8 cellular contexts compared by ENCODE assay signal in genomic region chr2:230974096-230974913, GRCh38. TPM values are rescaled to one million over a fixed set of nuclear protein-coding genes. Genes with fewer than 3 reads are reported as not detected.
A peak's percentile ranks its signal among the peaks of the same experiment; 100 is the strongest.
DNase-seq lines count a peak whose midpoint lies in the region; ATAC-seq and TF ChIP-seq lines count a peak whose summit lies in the region.

No MANE protein-coding gene starts in this region.

- ATAC-seq in GM19463 (IDR thresholded peaks at IDR 0.05; ENCODE audit: unreplicated experiment) = peak; percentile 88
- ATAC-seq in HG03521 (IDR thresholded peaks at IDR 0.05; ENCODE audit: unreplicated experiment) = peak; percentile 77

- peak overlapping the region; percentile 85 for H3K27ac Mint-ChIP-seq in activated CD4-positive, alpha-beta memory T cell treated with anti-CD3 and anti-CD28 coated beads for 36 hours

- peaks cover 15% of the 10 kb centered on the region for H3K27me3 Mint-ChIP-seq in activated CD4-positive, alpha-beta memory T cell treated with anti-CD3 and anti-CD28 coated beads for 36 hours

- CTCF ChIA-PET in activated CD4-positive, alpha-beta memory T cell treated with anti-CD3 and anti-CD28 coated beads for 36 hours (lab: Charles Lee) = interaction anchor here (1.1 to 3.2 kb wide), 7 partner anchors 11 to 150 kb away, joined by 4 to 13 read pairs (median 7); partner anchors contain the start of gene GPR55

- POLR2A ChIA-PET in activated CD4-positive, alpha-beta memory T cell treated with anti-CD3 and anti-CD28 coated beads for 36 hours (lab: Charles Lee) = interaction anchor here (1.2 to 3.3 kb wide), 2 partner anchors 10 to 48 kb away, joined by 5 to 24 read pairs; no protein-coding TSS in a partner anchor

- no peaks in the 10 kb centered on the region for H3K36me3 ChIP-seq in thyroid gland

- H3K4me1 Mint-ChIP-seq in activated CD4-positive, alpha-beta memory T cell treated with anti-CD3 and anti-CD28 coated beads for 36 hours (ENCODE audit: low read depth) = peaks cover 54% of the 10 kb centered on the region

- intact Hi-C loops in activated CD4-positive, alpha-beta memory T cell treated with anti-CD3 and anti-CD28 coated beads for 36 hours (cut with micrococcal nuclease) = loop anchor here (1.0 kb wide), 5 partner anchors 10 to 69 kb away; no protein-coding TSS in a partner anchor
- intact Hi-C loops in thyroid gland (cut with DNase I) = no loop called here

- H3K4me3 Mint-ChIP-seq in activated CD4-positive, alpha-beta memory T cell treated with anti-CD3 and anti-CD28 coated beads for 36 hours = peak overlapping the region; percentile 17

- no peaks in the 10 kb centered on the region for H3K9me3 Mint-ChIP-seq in activated CD4-positive, alpha-beta memory T cell treated with anti-CD3 and anti-CD28 coated beads for 36 hours

- peaks cover 3% of the 10 kb centered on the region for H3K27me3 ChIP-seq in thyroid gland

- TF ChIP-seq CTCF in thyroid gland (IDR thresholded peaks at IDR 0.05) = no peak

- no peak overlapping the region for H3K4me3 ChIP-seq in thyroid gland (replicated peaks in 1 of 3)

- WGBS in thyroid gland, 2 donors = 82 to 84% methylated on average over 17 of the region's 17 CpGs

- DNase-seq in AG20443 (ENCODE audit: low spot score) = peak; percentile 78
- DNase-seq in activated CD4-positive, alpha-beta memory T cell treated with anti-CD3 and anti-CD28 coated beads for 36 hours = peak; percentile 87
- peak; percentile 25 for DNase-seq in fibroblast of peridontal ligament (ENCODE audit: extremely low read depth)
- peak; percentile 75 for DNase-seq in stimulated activated CD8-positive, alpha-beta memory T cell treated with anti-CD3 and anti-CD28 coated beads, Interleukin-4, amount 100 ng/mL, for 24 hours (ENCODE audit: low read depth)
- DNase-seq in cerebellum (ENCODE audit: low spot score) = no peak
- DNase-seq in thyroid gland = no peak

- H3K36me3 Mint-ChIP-seq in activated CD4-positive, alpha-beta memory T cell treated with anti-CD3 and anti-CD28 coated beads for 36 hours = no peaks in the 10 kb centered on the region

- no peaks in the 10 kb centered on the region for H3K9me3 ChIP-seq in thyroid gland

- TF ChIP-seq POLR2A in thyroid gland (IDR thresholded peaks at IDR 0.05) = no peak

- no peak overlapping the region for H3K27ac ChIP-seq in thyroid gland

- no peaks in the 10 kb centered on the region for H3K4me1 ChIP-seq in thyroid gland

RNA-seq across cellular contexts. Expression of gene SPATA3, which starts 21.6 kb away (rescaled TPM):
- total RNA-seq in activated CD4-positive, alpha-beta memory T cell treated with anti-CD3 and anti-CD28 coated beads for 36 hours = under 1 TPM; 0.24 to 0.53 TPM
- total RNA-seq in cerebellum (not detected), thyroid gland (under 1 TPM in 1 of 4 donors, not detected in 3; 0.54 TPM)

RNA-seq across cellular contexts. Expression of gene GPR55, which starts 49.3 kb away (rescaled TPM):
- 1 to 10 TPM; 1.5 to 1.6 TPM for total RNA-seq in activated CD4-positive, alpha-beta memory T cell treated with anti-CD3 and anti-CD28 coated beads for 36 hours
- total RNA-seq in cerebellum (not detected), thyroid gland (under 1 TPM in 1 of 4 donors, not detected in 3; 0.11 TPM)

Comparison
In these comparisons a context has a peak if more than half of its experiments do, and no peak if none do; other contexts are left out.
1. DNase-seq: peak in AG20443 (single experiment), activated CD4-positive, alpha-beta memory T cell treated with anti-CD3 and anti-CD28 coated beads for 36 hours (single experiment), fibroblast of peridontal ligament (single experiment) and stimulated activated CD8-positive, alpha-beta memory T cell treated with anti-CD3 and anti-CD28 coated beads, Interleukin-4, amount 100 ng/mL, for 24 hours (single experiment); none in cerebellum (single experiment) and thyroid gland (0 of 2).